Comparison of ENCODE assay signal across 22 cellular contexts in genomic region chr17:15268003-15268402, GRCh38. TPM values are rescaled to one million over a fixed set of nuclear protein-coding genes. Genes with fewer than 3 reads are reported as not detected.
"Had no signal": no experiment of that assay in that cellular context is flagged by ENCODE, and none has a peak within 500 bp of the region (broad histone marks: within the 10 kb centered on the region; RNA-seq: fewer than 3 reads in every experiment).

No MANE protein-coding gene starts in this region.

- H3K4me3 ChIP-seq: MG63, SK-N-MC had no signal

- H3K4me1 Mint-ChIP-seq: activated naive CD4-positive, alpha-beta T cell treated with anti-CD3 and anti-CD28 coated beads, Interleukin-2, amount 50 U/mL, for 24 hours had no signal

- H3K36me3 Mint-ChIP-seq: activated naive CD4-positive, alpha-beta T cell treated with anti-CD3 and anti-CD28 coated beads, Interleukin-2, amount 50 U/mL, for 24 hours had no signal

- H3K9me3 Mint-ChIP-seq: activated naive CD4-positive, alpha-beta T cell treated with anti-CD3 and anti-CD28 coated beads, Interleukin-2, amount 50 U/mL, for 24 hours had no signal

- H3K4me3 Mint-ChIP-seq: activated CD8-positive, alpha-beta T cell treated with anti-CD3 and anti-CD28 coated beads, Interleukin-2, amount 10 ng/mL, durations not matched to agents 7 days and 5 days; activated naive CD4-positive, alpha-beta T cell treated with anti-CD3 and anti-CD28 coated beads, Interleukin-2, amount 50 U/mL, for 24 hours had no signal

- H3K36me3 ChIP-seq: MG63 had no signal

- H3K27ac ChIP-seq: SK-N-MC had no signal

- H3K27ac Mint-ChIP-seq: activated CD8-positive, alpha-beta T cell treated with anti-CD3 and anti-CD28 coated beads, Interleukin-2, amount 10 ng/mL, durations not matched to agents 7 days and 5 days; activated naive CD4-positive, alpha-beta T cell treated with anti-CD3 and anti-CD28 coated beads, Interleukin-2, amount 50 U/mL, for 24 hours had no signal

- DNase-seq: activated CD4-positive, alpha-beta T cell treated with anti-CD3 and anti-CD28 coated beads for 4 hours; activated CD4-positive, alpha-beta T cell treated with anti-CD3 and anti-CD28 coated beads, Interleukin-2, amount 50 U/mL, for 4 hours; activated CD8-positive, alpha-beta memory T cell treated with anti-CD3 and anti-CD28 coated beads, Interleukin-2, amount 50 U/mL, for 48 hours; activated CD8-positive, alpha-beta T cell treated with anti-CD3 and anti-CD28 coated beads, Interleukin-2, amount 10 ng/mL, durations not matched to agents 7 days and 5 days; activated naive CD4-positive, alpha-beta T cell; activated T-cell treated with anti-CD3 and anti-CD28 coated beads, Interleukin-2, amount 50 U/mL, for 1 hour; aorta; central memory CD4-positive, alpha-beta T cell; MG63; NCI-H1105; NCI-H1436; NCI-H1694 treated with DMSO at 0.1 percent for 48 hours; NCI-H2029 treated with DMSO at 0.1 percent for 48 hours; NCI-H345; NCI-H510A; NCI-H526 treated with DMSO at 0.1 percent for 48 hours; NCI-H82; RPMI8226; T-helper 1 cell had no signal

- H3K27me3 ChIP-seq: MG63 had no signal

- H3K9me3 ChIP-seq: MG63 had no signal

RNA-seq across cellular contexts. Expression of gene PMP22, which starts 2.9 kb away (rescaled TPM):
- total RNA-seq: activated CD8-positive, alpha-beta T cell treated with anti-CD3 and anti-CD28 coated beads, Interleukin-2, amount 10 ng/mL, durations not matched to agents 7 days and 5 days; OCI-LY7 had no signal
